In the genomic region with DNA sequence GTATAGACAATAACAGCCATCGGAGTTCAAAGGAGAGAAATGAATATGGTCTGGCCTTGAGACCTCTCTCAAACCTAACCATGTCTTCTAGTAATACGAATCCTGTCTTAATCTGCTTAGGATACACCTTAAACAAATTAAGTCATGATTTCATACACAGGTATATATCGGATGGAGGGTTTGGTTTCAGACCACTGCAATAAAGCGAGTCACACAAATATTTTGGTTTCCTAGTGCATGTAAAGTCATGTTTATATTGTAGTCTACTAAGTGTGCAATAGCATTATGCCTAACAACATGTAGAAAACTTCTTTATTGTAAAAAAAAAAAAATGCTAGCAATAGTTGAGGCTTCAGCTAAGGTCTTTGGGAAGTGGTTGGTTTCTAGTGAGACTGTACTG, we compare ENCODE assay signal across 33 cellular contexts.
"Had no signal": no experiment of that assay in that cellular context is flagged by ENCODE, and none has a peak within 500 bp of the region (broad histone marks: within the 10 kb centered on the region; RNA-seq: fewer than 3 reads in every experiment).

No MANE protein-coding gene starts in this region.

- H3K27me3 ChIP-seq: adrenal gland, body of pancreas, brain microvascular endothelial cell, breast epithelium, cardiac muscle cell had no signal

- H3K4me1 ChIP-seq: adrenal gland, body of pancreas, breast epithelium had no signal

- H3K36me3 ChIP-seq: adrenal gland, brain microvascular endothelial cell, cardiac muscle cell had no signal

- ATAC-seq: activated CD8-positive, alpha-beta T cell treated with anti-CD3 and anti-CD28 coated beads for 36 hours; activated naive CD4-positive, alpha-beta T cell treated with anti-CD3 and anti-CD28 coated beads, Interleukin-2, amount 50 U/mL, for 72 hours; activated T-cell treated with anti-CD3 and anti-CD28 coated beads, Interleukin-2, amount 50 U/mL, for 4 hours; activated T-cell treated with anti-CD3 and anti-CD28 coated beads, Interleukin-2, amount 50 U/mL, for 72 hours; activated T-helper 17 cell treated with anti-CD3 and anti-CD28 coated beads, Interleukin-2, amount 50 U/mL, for 72 hours; body of pancreas had no signal

- H3K9me3 ChIP-seq: adrenal gland, body of pancreas, breast epithelium had no signal

- DNase-seq: activated B cell treated with CpG ODN at 0.5 μM for 24 hours; activated CD4-positive, alpha-beta memory T cell treated with anti-CD3 and anti-CD28 coated beads for 36 hours; activated CD4-positive, alpha-beta T cell treated with anti-CD3 and anti-CD28 coated beads for 4 hours; activated CD4-positive, alpha-beta T cell treated with anti-CD3 and anti-CD28 coated beads, Interleukin-2, amount 10 ng/mL, durations not matched to agents 24 days and 14 days; activated CD4-positive, alpha-beta T cell treated with anti-CD3 and anti-CD28 coated beads, Interleukin-2, amount 50 U/mL, for 1 hour; activated CD4-positive, alpha-beta T cell treated with anti-CD3 and anti-CD28 coated beads, Interleukin-2, amount 50 U/mL, for 4 hours; activated CD4-positive, CD25-positive, alpha-beta regulatory T cell treated with anti-CD3 and anti-CD28 coated beads, Interleukin-2, amount 50 U/mL, for 72 hours; activated CD8-positive, alpha-beta memory T cell treated with anti-CD3 and anti-CD28 coated beads, Interleukin-2, amount 50 U/mL, for 4 hours; activated CD8-positive, alpha-beta T cell treated with anti-CD3 and anti-CD28 coated beads for 36 hours; activated effector memory CD4-positive, alpha-beta T cell treated with anti-CD3 and anti-CD28 coated beads, Interleukin-2, amount 50 U/mL, for 16 hours; activated gamma-delta T cell treated with Interleukin-2 at 50 U/mL for 16 hours; activated naive CD4-positive, alpha-beta T cell; activated naive CD4-positive, alpha-beta T cell treated with anti-CD3 and anti-CD28 coated beads for 36 hours; activated naive CD4-positive, alpha-beta T cell treated with anti-CD3 and anti-CD28 coated beads, Interleukin-2, amount 50 U/mL, for 16 hours; activated naive CD8-positive, alpha-beta T cell treated with anti-CD3 and anti-CD28 coated beads for 36 hours; activated T-cell treated with anti-CD3 and anti-CD28 coated beads for 4 hours; activated T-cell treated with anti-CD3 and anti-CD28 coated beads, Interleukin-2, amount 50 U/mL, for 1 hour; activated T-cell treated with anti-CD3 and anti-CD28 coated beads, Interleukin-2, amount 50 U/mL, for 4 hours; activated T-cell treated with anti-CD3 and anti-CD28 coated beads, Interleukin-2, amount 50 U/mL, for 72 hours; adrenal gland; amniotic stem cell; aorta; body of pancreas; brain microvascular endothelial cell; caudate nucleus; cerebellar nuclear complex; T-helper 2 cell; T-helper 9 cell had no signal

- H3K4me3 ChIP-seq: adrenal gland, body of pancreas, breast epithelium, cardiac muscle cell had no signal

- H3K27ac ChIP-seq: adrenal gland, body of pancreas, brain microvascular endothelial cell, breast epithelium, cardiac muscle cell, VCaP had no signal
